9 cellular contexts compared by ENCODE assay signal in genomic region chr15:67833504-67834248, GRCh38. TPM values are rescaled to one million over a fixed set of nuclear protein-coding genes. Genes with fewer than 3 reads are reported as not detected.
DNase-seq lines count a peak whose midpoint lies in the region; ATAC-seq and TF ChIP-seq lines count a peak whose summit lies in the region.
"Had no signal": no experiment of that assay in that cellular context is flagged by ENCODE, and none has a peak within 500 bp of the region (broad histone marks: within the 10 kb centered on the region; RNA-seq: fewer than 3 reads in every experiment).

No MANE protein-coding gene starts in this region.

- ATAC-seq in activated T-helper 17 cell treated with anti-CD3 and anti-CD28 coated beads, Interleukin-2, amount 50 U/mL, for 72 hours (replicated peaks), result peak; percentile 65

- H3K4me3 ChIP-seq in Karpas-422 (ENCODE audit: low read length), result peak overlapping the region; percentile 56
- H3K4me3 ChIP-seq in right atrium auricular region, result peak overlapping the region in 1 of 2 donors; percentile 48
- H3K4me3 ChIP-seq in skeletal muscle tissue (ENCODE audit: low read length in 3 of 3), result peak overlapping the region; percentile 16 to 52 (median 43)

- H3K27me3 ChIP-seq in Karpas-422 (ENCODE audit: low read length) (no peaks in the 10 kb centered on the region), right atrium auricular region (peaks cover 63 to 64% of the 10 kb centered on the region in 2 donors), skeletal muscle tissue (ENCODE audit: control insufficient read depth in 3 of 3, insufficient read depth in 3 of 3, low read length in 3 of 3) (peaks cover 43 to 65% (median 62%) of the 10 kb centered on the region in 3 donors)

- no peaks in the 10 kb centered on the region for H3K36me3 Mint-ChIP-seq in activated T-helper 17 cell treated with anti-CD3 and anti-CD28 coated beads, Interleukin-2, amount 50 U/mL, for 72 hours (ENCODE audit: low read depth)

- H3K9me3 ChIP-seq in Karpas-422 (ENCODE audit: low read length) (no peaks in the 10 kb centered on the region), right atrium auricular region (no peaks in the 10 kb centered on the region), skeletal muscle tissue (ENCODE audit: control insufficient read depth in 3 of 3, low read length in 3 of 3) (no peaks in the 10 kb centered on the region)

- no peaks in the 10 kb centered on the region for H4K20me1 ChIP-seq in Karpas-422 (ENCODE audit: insufficient read depth, low read depth, low read length)

- DNase-seq in D341Med (ENCODE audit: low spot score) (peak; percentile 78), Karpas-422 (peak; percentile 78), right atrium auricular region (ENCODE audit: low spot score) (peak; percentile 66), NCI-H526 (lab: John Stamatoyannopoulos, UW) (no peak), SW480 (ENCODE audit: low spot score) (no peak), ureter (ENCODE audit: low spot score) (no peak)

- H3K27ac Mint-ChIP-seq in activated T-helper 17 cell treated with anti-CD3 and anti-CD28 coated beads, Interleukin-2, amount 50 U/mL, for 72 hours, result no peak overlapping the region

- no peak overlapping the region for H2AFZ ChIP-seq in Karpas-422 (ENCODE audit: low read length)

- H3K27me3 Mint-ChIP-seq in activated T-helper 17 cell treated with anti-CD3 and anti-CD28 coated beads, Interleukin-2, amount 50 U/mL, for 72 hours, result peaks cover 50% of the 10 kb centered on the region

- H3K4me2 ChIP-seq in Karpas-422 (ENCODE audit: low read depth, low read length, poor library complexity, severe bottlenecking), result peak overlapping the region; percentile 72

- peak in 1 of 2 donors; percentile 67 for TF ChIP-seq CTCF in right atrium auricular region (IDR thresholded peaks at IDR 0.05)

- H3K36me3 ChIP-seq in Karpas-422 (ENCODE audit: insufficient read depth, low read length), result no peaks in the 10 kb centered on the region
- no peaks in the 10 kb centered on the region for H3K36me3 ChIP-seq in right atrium auricular region
- no peaks in the 10 kb centered on the region for H3K36me3 ChIP-seq in skeletal muscle tissue (ENCODE audit: control insufficient read depth in 3 of 3, insufficient read depth in 3 of 3, low read length in 3 of 3)

- peaks cover 45% of the 10 kb centered on the region for H3K4me1 ChIP-seq in Karpas-422 (ENCODE audit: low read length)
- peaks cover 0 to 62% of the 10 kb centered on the region in 2 donors for H3K4me1 ChIP-seq in right atrium auricular region
- H3K4me1 ChIP-seq in skeletal muscle tissue (ENCODE audit: control insufficient read depth in 3 of 3, insufficient read depth in 3 of 3, low read length in 3 of 3), result peaks cover 25 to 33% (median 32%) of the 10 kb centered on the region in 3 donors

- peak overlapping the region; percentile 79 for H3K4me3 Mint-ChIP-seq in activated T-helper 17 cell treated with anti-CD3 and anti-CD28 coated beads, Interleukin-2, amount 50 U/mL, for 72 hours

- no peaks in the 10 kb centered on the region for H3K9me3 Mint-ChIP-seq in activated T-helper 17 cell treated with anti-CD3 and anti-CD28 coated beads, Interleukin-2, amount 50 U/mL, for 72 hours

- no peaks in the 10 kb centered on the region for H3K79me2 ChIP-seq in Karpas-422 (ENCODE audit: low read length)

- H3K9ac ChIP-seq in Karpas-422 (ENCODE audit: low read length) (peak overlapping the region; percentile 23; the same call in 1 of the 2 replicates), skeletal muscle tissue (ENCODE audit: low read depth in 1 of 3, low read length in 3 of 3) (peak overlapping the region in 1 of 3 donors; percentile 8)

- H3K4me1 Mint-ChIP-seq in activated T-helper 17 cell treated with anti-CD3 and anti-CD28 coated beads, Interleukin-2, amount 50 U/mL, for 72 hours, result peaks cover 20% of the 10 kb centered on the region

- no peaks in the 10 kb centered on the region for H3K9me2 ChIP-seq in Karpas-422 (replicated peaks; ENCODE audit: insufficient read depth, low read length)

- H3K27ac ChIP-seq in Karpas-422 (ENCODE audit: low read length) (no peak overlapping the region), right atrium auricular region (no peak overlapping the region), skeletal muscle tissue (ENCODE audit: low read depth, low read length) (no peak overlapping the region)

RNA-seq across cellular contexts. Expression of gene RNU6-1, which starts 6.2 kb away (rescaled TPM):
- not detected in 2 replicates for total RNA-seq in Karpas-422 (2014; rRNA removed; shearing (Covaris generic); ENCODE audit: low replicate concordance)
- total RNA-seq in activated T-helper 17 cell treated with anti-CD3 and anti-CD28 coated beads, Interleukin-2, amount 50 U/mL, for 72 hours, result not detected
- total RNA-seq in right atrium auricular region, result not detected
- not detected for total RNA-seq in skeletal muscle tissue
- not detected for total RNA-seq in ureter
- total RNA-seq: SK-MEL-5 had no signal

RNA-seq across cellular contexts. Expression of gene SKOR1, which starts 8.4 kb away (rescaled TPM):
- total RNA-seq in Karpas-422 (2014; rRNA removed; shearing (Covaris generic); ENCODE audit: low replicate concordance), result 0.43 and 0.45 TPM in 2 replicates
- total RNA-seq in activated T-helper 17 cell treated with anti-CD3 and anti-CD28 coated beads, Interleukin-2, amount 50 U/mL, for 72 hours, result under 1 TPM; 0.08 to 0.13 TPM
- under 1 TPM in 1 of 2 donors, not detected in 1; 0.12 TPM for total RNA-seq in right atrium auricular region
- total RNA-seq in skeletal muscle tissue, result under 0.01 TPM
- 0.60 TPM for total RNA-seq in ureter
- total RNA-seq: SK-MEL-5 had no signal

Comparison
In these comparisons a context has a peak if more than half of its experiments do, and no peak if none do; other contexts are left out.
1. DNase-seq: peak in D341Med (single experiment), Karpas-422 (single experiment) and right atrium auricular region (single experiment); none in NCI-H526 (0 of 2), SW480 (single experiment) and ureter (single experiment).